In genomic region chr9:85872444-85872843, GRCh38 we compare ENCODE assay signal across 1 cellular context.
TF ChIP-seq lines count a peak whose summit lies in the region.

No MANE protein-coding gene starts in this region.

TF ChIP-seq in H1, 55 proteins besides CTCF, POLR2A, EP300 and RAD21 (continued from another document):
- TF ChIP-seq ATF2 (IDR thresholded peaks at IDR 0.05; ENCODE audit: low read length) (no peak), HDAC2 (IDR thresholded peaks at IDR 0.05; ENCODE audit: borderline replicate concordance in 1 of 2, low read depth in 2 of 2, low read length in 2 of 2) (no peak), NANOG (IDR thresholded peaks at IDR 0.05; ENCODE audit: insufficient read depth, low read depth, low read length, poor library complexity, severe bottlenecking) (no peak), SAP30 (IDR thresholded peaks at IDR 0.05; ENCODE audit: insufficient read depth, insufficient replicate concordance, low read length) (no peak), CREB1 (IDR thresholded peaks at IDR 0.05) (no peak), CHD7 (IDR thresholded peaks at IDR 0.05; ENCODE audit: insufficient replicate concordance, low read length) (no peak), GABPA (IDR thresholded peaks at IDR 0.05; ENCODE audit: borderline replicate concordance, insufficient read depth, low read length) (no peak), BCL11A (IDR thresholded peaks at IDR 0.05; ENCODE audit: low read depth in 2 of 2, low read length in 2 of 2) (no peak), MAFK (IDR thresholded peaks at IDR 0.05; ENCODE audit: low read depth, low read length) (no peak)
